Comparison of ENCODE assay signal across 9 cellular contexts in the genomic region with DNA sequence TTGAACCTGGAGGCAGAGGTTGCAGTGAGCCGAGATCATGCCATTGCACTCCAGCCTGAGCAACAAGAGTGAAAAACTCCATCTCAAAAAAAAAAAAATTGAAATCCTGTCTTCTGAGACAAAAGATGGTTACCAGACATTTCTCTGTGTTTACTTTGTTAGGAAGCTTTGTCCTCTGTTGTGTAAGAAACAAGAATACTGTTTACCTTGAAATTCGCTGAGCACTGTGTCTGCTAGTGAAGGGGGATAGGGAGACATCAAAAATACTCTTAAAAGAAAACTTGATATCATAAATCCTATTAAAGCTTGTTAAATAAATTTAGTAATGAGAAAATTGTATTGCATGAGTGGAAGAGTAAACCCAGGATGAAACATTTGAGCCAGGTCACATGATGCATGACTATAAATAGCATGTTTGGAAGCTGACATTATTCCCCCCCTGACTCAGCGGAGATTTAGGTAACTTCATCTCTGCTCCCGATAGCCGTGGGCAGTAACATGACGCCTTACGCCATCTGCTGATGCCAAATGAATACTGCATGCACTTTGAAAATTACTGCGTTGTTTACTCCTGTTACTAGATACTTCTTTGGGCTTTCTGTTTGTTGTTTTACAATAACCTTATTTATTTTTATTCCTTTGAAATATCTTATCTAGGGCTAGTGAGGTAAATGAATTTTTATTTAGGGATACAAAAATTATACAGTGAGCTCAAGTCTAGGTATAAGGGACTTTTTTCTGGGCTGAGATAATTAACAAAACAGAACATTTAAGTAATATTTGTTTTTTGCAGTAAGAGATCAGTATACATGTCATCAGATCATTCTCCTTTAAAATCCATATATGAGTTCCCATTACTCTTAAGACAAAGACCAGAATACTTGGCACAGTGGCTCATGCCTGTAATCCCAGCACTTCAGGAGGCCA.
DNase-seq lines count a peak whose midpoint lies in the region; ATAC-seq, FAIRE-seq and TF ChIP-seq lines count a peak whose summit lies in the region.
"Had no signal": no experiment of that assay in that cellular context is flagged by ENCODE, and none has a peak within 500 bp of the region (broad histone marks: within the 10 kb centered on the region; RNA-seq: fewer than 3 reads in every experiment).

No MANE protein-coding gene starts in this region.

- H3K36me3 Mint-ChIP-seq in activated CD8-positive, alpha-beta T cell treated with anti-CD3 and anti-CD28 coated beads for 36 hours (ENCODE audit: low read depth): no peaks in the 10 kb centered on the region

- TF ChIP-seq CTCF in activated CD8-positive, alpha-beta T cell treated with anti-CD3 and anti-CD28 coated beads for 36 hours (IDR thresholded peaks at IDR 0.05): peak; percentile 89
- peak; percentile 71 to 80 for TF ChIP-seq CTCF in endothelial cell of umbilical vein (IDR thresholded peaks at IDR 0.05; ENCODE audit: extremely low read depth in 1 of 2, insufficient read depth in 1 of 2, low read depth in 1 of 2, low read length in 2 of 2)

- H3K9me3 Mint-ChIP-seq in activated CD8-positive, alpha-beta T cell treated with anti-CD3 and anti-CD28 coated beads for 36 hours: no peaks in the 10 kb centered on the region
- no peaks in the 10 kb centered on the region for H3K9me3 Mint-ChIP-seq in stimulated activated naive CD8-positive, alpha-beta T cell treated with anti-CD3 and anti-CD28 coated beads, Interleukin-15, amount 100 ng/mL, for 72 hours

- H3K27ac ChIP-seq in endothelial cell of umbilical vein (ENCODE audit: insufficient read depth, low read depth, low read length) (no peak overlapping the region), muscle layer of duodenum (ENCODE audit: low read length) (peak overlapping the region; percentile 48)
- H3K27ac ChIP-seq: BLaER1 had no signal

- dilution Hi-C loops in endothelial cell of umbilical vein (cut with MboI; ENCODE audit: extremely low pct_ligation_motif_present, low sequenced_read_pairs): loop anchor here (25.0 kb wide), 1 partner anchor 198 kb away; no protein-coding TSS in a partner anchor

- peak; percentile 84 for FAIRE-seq in endothelial cell of umbilical vein (lab: Jason Lieb, UNC)

- no TSS peak for BruUV-seq in endothelial cell of umbilical vein (replicated peaks; lab: Mats Ljungman, UMichigan)

- peaks cover 2% of the 10 kb centered on the region for H3K27me3 Mint-ChIP-seq in activated CD8-positive, alpha-beta T cell treated with anti-CD3 and anti-CD28 coated beads for 36 hours
- peaks cover 10% of the 10 kb centered on the region for H3K27me3 Mint-ChIP-seq in stimulated activated naive CD8-positive, alpha-beta T cell treated with anti-CD3 and anti-CD28 coated beads, Interleukin-15, amount 100 ng/mL, for 72 hours

- no peak for TF ChIP-seq POLR2A in endothelial cell of umbilical vein (IDR thresholded peaks at IDR 0.05; ENCODE audit: low read depth, low read length)

- intact Hi-C loops in activated CD8-positive, alpha-beta T cell treated with anti-CD3 and anti-CD28 coated beads for 36 hours (cut with micrococcal nuclease): loop anchor here (2.0 kb wide), 1 partner anchor 184 kb away; no protein-coding TSS in a partner anchor
- intact Hi-C loops in endothelial cell of umbilical vein (cut with micrococcal nuclease): loop anchor here (1.0 to 10.0 kb wide), 6 partner anchors 134 to 1132 kb away; a partner anchor contains a TSS

- no peaks in the 10 kb centered on the region for H3K4me1 ChIP-seq in endothelial cell of umbilical vein (ENCODE audit: control insufficient read depth, extremely low read depth, insufficient read depth, low read length)
- peaks cover 0 to 33% of the 10 kb centered on the region in 2 donors for H3K4me1 ChIP-seq in muscle layer of duodenum (ENCODE audit: control insufficient read depth in 1 of 2, insufficient read depth in 2 of 2, low read length in 2 of 2)
- H3K4me1 ChIP-seq: BLaER1 had no signal

- H2AFZ ChIP-seq in endothelial cell of umbilical vein (ENCODE audit: low read depth, low read length): no peak overlapping the region

- H3K79me2 ChIP-seq in endothelial cell of umbilical vein (ENCODE audit: control insufficient read depth, insufficient read depth, low read length): no peaks in the 10 kb centered on the region

- H3K4me2 ChIP-seq in endothelial cell of umbilical vein (ENCODE audit: insufficient read depth, low read length): no peak overlapping the region
- H3K4me2 ChIP-seq: BLaER1 had no signal

- H3K4me3 Mint-ChIP-seq in activated CD8-positive, alpha-beta T cell treated with anti-CD3 and anti-CD28 coated beads for 36 hours: no peak overlapping the region
- no peak overlapping the region for H3K4me3 Mint-ChIP-seq in stimulated activated naive CD8-positive, alpha-beta T cell treated with anti-CD3 and anti-CD28 coated beads, Interleukin-15, amount 100 ng/mL, for 72 hours

- POLR2A ChIA-PET in activated CD8-positive, alpha-beta T cell treated with anti-CD3 and anti-CD28 coated beads for 36 hours (lab: Charles Lee): interaction anchor here (0.9 kb wide), 2 partner anchors 79 to 276 kb away, joined by 3 to 4 read pairs; no protein-coding TSS in a partner anchor
- POLR2A ChIA-PET in endothelial cell of umbilical vein (lab: Charles Lee): no interaction called here

- H3K9me1 ChIP-seq in endothelial cell of umbilical vein (replicated peaks; ENCODE audit: control insufficient read depth, extremely low read depth, insufficient read depth, low read length): no peaks in the 10 kb centered on the region

- peaks cover 4% of the 10 kb centered on the region for H3K4me1 Mint-ChIP-seq in activated CD8-positive, alpha-beta T cell treated with anti-CD3 and anti-CD28 coated beads for 36 hours (ENCODE audit: low read depth)
- no peaks in the 10 kb centered on the region for H3K4me1 Mint-ChIP-seq in stimulated activated naive CD8-positive, alpha-beta T cell treated with anti-CD3 and anti-CD28 coated beads, Interleukin-15, amount 100 ng/mL, for 72 hours

- no peaks in the 10 kb centered on the region for H4K20me1 ChIP-seq in endothelial cell of umbilical vein (replicated peaks; ENCODE audit: control insufficient read depth, extremely low read depth, insufficient read depth, low read length)
- H4K20me1 ChIP-seq: BLaER1 had no signal

- H3K9me3 ChIP-seq in endothelial cell of umbilical vein (replicated peaks; ENCODE audit: control insufficient read depth, insufficient read depth, low read length): no peaks in the 10 kb centered on the region
- H3K9me3 ChIP-seq in muscle layer of duodenum (ENCODE audit: control insufficient read depth in 1 of 2, low read length in 2 of 2): no peaks in the 10 kb centered on the region
- H3K9me3 ChIP-seq: BLaER1 had no signal

- CTCF ChIA-PET in activated CD8-positive, alpha-beta T cell treated with anti-CD3 and anti-CD28 coated beads for 36 hours (lab: Charles Lee): interaction anchor here (0.6 to 7.8 kb wide), 56 partner anchors 8 to 1035 kb away, joined by 3 to 304 read pairs (median 4); a partner anchor contains a TSS
- CTCF ChIA-PET in endothelial cell of umbilical vein (lab: Charles Lee): interaction anchor here (0.7 to 17.1 kb wide), 34 partner anchors 8 to 411 kb away, joined by 3 to 493 read pairs (median 4); a partner anchor contains a TSS

- H3K27me3 ChIP-seq in endothelial cell of umbilical vein (ENCODE audit: control insufficient read depth in 2 of 2, insufficient read depth in 2 of 2, low read length in 2 of 2) (no peaks in the 10 kb centered on the region), muscle layer of duodenum (ENCODE audit: low read depth, low read length) (no peaks in the 10 kb centered on the region)
- H3K27me3 ChIP-seq: BLaER1 had no signal

- peak; percentile 73 for ATAC-seq in HG03460 (IDR thresholded peaks at IDR 0.05; ENCODE audit: unreplicated experiment)
- peak; percentile 94 for ATAC-seq in activated CD8-positive, alpha-beta T cell treated with anti-CD3 and anti-CD28 coated beads for 36 hours
- peak; percentile 69 for ATAC-seq in stimulated activated naive CD8-positive, alpha-beta T cell treated with anti-CD3 and anti-CD28 coated beads, Interleukin-15, amount 100 ng/mL, for 72 hours

- H3K4me3 ChIP-seq in endothelial cell of umbilical vein (replicated peaks in 1 of 3; ENCODE audit: insufficient read depth in 1 of 3, low read depth in 1 of 3, low read length in 3 of 3) (no peak overlapping the region), muscle layer of duodenum (ENCODE audit: low read depth in 1 of 2, low read length in 2 of 2) (no peak overlapping the region)
- H3K4me3 ChIP-seq: BLaER1 had no signal

- no peak overlapping the region for H3K9ac ChIP-seq in endothelial cell of umbilical vein (replicated peaks; ENCODE audit: extremely low read depth, insufficient read depth, low read length)
- H3K9ac ChIP-seq: BLaER1 had no signal

- DNase-seq in NK-92 treated with Interleukin-12 subunit alpha and Interleukin-12 subunit beta, amount 100 ng/mL, for 24 hours (lab: John Stamatoyannopoulos, UW): peak; percentile 13
- DNase-seq in NK-92 (lab: John Stamatoyannopoulos, UW; ENCODE audit: unreplicated experiment): no peak
- DNase-seq in NCI-H526 treated with DMSO at 0.1 percent for 48 hours (lab: John Stamatoyannopoulos, UW): peak; percentile 31
- peak; percentile 69 for DNase-seq in activated CD8-positive, alpha-beta T cell treated with anti-CD3 and anti-CD28 coated beads for 36 hours
- peak; percentile 87 for DNase-seq in endothelial cell of umbilical vein (ENCODE audit: low read depth, low spot score)
- peak; percentile 44 to 45 for DNase-seq in stimulated activated naive CD8-positive, alpha-beta T cell treated with anti-CD3 and anti-CD28 coated beads, Interleukin-15, amount 100 ng/mL, for 72 hours

- H3K27ac Mint-ChIP-seq in activated CD8-positive, alpha-beta T cell treated with anti-CD3 and anti-CD28 coated beads for 36 hours: no peak overlapping the region
- no peak overlapping the region for H3K27ac Mint-ChIP-seq in stimulated activated naive CD8-positive, alpha-beta T cell treated with anti-CD3 and anti-CD28 coated beads, Interleukin-15, amount 100 ng/mL, for 72 hours

- H3K36me3 ChIP-seq in endothelial cell of umbilical vein (ENCODE audit: control insufficient read depth in 2 of 2, extremely low read depth in 1 of 2, insufficient read depth in 2 of 2, low read length in 2 of 2): no peaks in the 10 kb centered on the region
- H3K36me3 ChIP-seq in muscle layer of duodenum (ENCODE audit: control insufficient read depth in 1 of 2, insufficient read depth in 2 of 2, low read length in 2 of 2): peaks cover 0 to 4% of the 10 kb centered on the region in 2 donors

TF ChIP-seq in endothelial cell of umbilical vein, 7 proteins besides CTCF, POLR2A, EP300 and RAD21 (continues in another document):
- TF ChIP-seq EZH2 (IDR thresholded peaks at IDR 0.05; ENCODE audit: borderline replicate concordance, low read depth, low read length, severe bottlenecking) (no peak), GATA2 (IDR thresholded peaks at IDR 0.05; ENCODE audit: insufficient read depth, insufficient read length, low read depth, low read length) (no peak), JUN (IDR thresholded peaks at IDR 0.05; ENCODE audit: borderline replicate concordance, insufficient read depth, insufficient read length, low read depth) (peak; percentile 7), FOS (IDR thresholded peaks at IDR 0.05; ENCODE audit: borderline replicate concordance, insufficient read depth, low read length) (no peak)
